In genomic region chr1:192531037-192531703, GRCh38 we compare ENCODE assay signal across 8 cellular contexts. TPM values are rescaled to one million over a fixed set of nuclear protein-coding genes. Genes with fewer than 3 reads are reported as not detected.
DNase-seq lines count a peak whose midpoint lies in the region; ATAC-seq and TF ChIP-seq lines count a peak whose summit lies in the region.
"Not testable (repeated sequence)": the region's sequence is repeated elsewhere in the genome, so short reads cannot be mapped to it uniquely, and the experiment has no call there.

No MANE protein-coding gene starts in this region.

- not testable (repeated sequence) for H3K27me3 Mint-ChIP-seq in activated T-cell treated with anti-CD3 and anti-CD28 coated beads, Interleukin-2, amount 50 U/mL, for 24 hours; effector memory CD8-positive, alpha-beta T cell

- H3K27ac Mint-ChIP-seq in activated T-cell treated with anti-CD3 and anti-CD28 coated beads, Interleukin-2, amount 50 U/mL, for 24 hours = not testable (repeated sequence)
- peak overlapping the region in 1 of 2 donors; percentile 16 for H3K27ac Mint-ChIP-seq in effector memory CD8-positive, alpha-beta T cell

- not testable (repeated sequence) for H3K27me3 ChIP-seq in lung (ENCODE audit: control insufficient read depth, insufficient read depth)

- not testable (repeated sequence) for H3K4me3 Mint-ChIP-seq in activated T-cell treated with anti-CD3 and anti-CD28 coated beads, Interleukin-2, amount 50 U/mL, for 24 hours; effector memory CD8-positive, alpha-beta T cell

- not testable (repeated sequence) for H3K4me3 ChIP-seq in lung

- TF ChIP-seq CTCF in RWPE1 (conservative IDR thresholded peaks at IDR 0.05; ENCODE audit: low read depth); lung (IDR thresholded peaks at IDR 0.05; ENCODE audit: control extremely low read depth, extremely low read depth): not testable (repeated sequence)

- not testable (repeated sequence) for H3K9me3 Mint-ChIP-seq in activated T-cell treated with anti-CD3 and anti-CD28 coated beads, Interleukin-2, amount 50 U/mL, for 24 hours; effector memory CD8-positive, alpha-beta T cell

- H3K9me3 ChIP-seq in lung (ENCODE audit: control insufficient read depth in 2 of 2, insufficient read depth in 1 of 2, low read length in 1 of 2) = not testable (repeated sequence)

- POLR2A ChIA-PET in RWPE1 (lab: Yijun Ruan, JAX; ENCODE audit: low non-redundant PET) = interaction anchor here (0.6 kb wide), 1 partner anchor 385 kb away, joined by 3 read pairs; no protein-coding TSS in a partner anchor

- H3K36me3 Mint-ChIP-seq in activated T-cell treated with anti-CD3 and anti-CD28 coated beads, Interleukin-2, amount 50 U/mL, for 24 hours (ENCODE audit: low read depth); effector memory CD8-positive, alpha-beta T cell (ENCODE audit: insufficient read depth): not testable (repeated sequence)

- H3K27ac ChIP-seq in RWPE1; lung (ENCODE audit: low read depth in 1 of 2, low read length in 1 of 2): not testable (repeated sequence)

- CTCF ChIA-PET in RWPE1 (lab: Yijun Ruan, JAX) = not testable (repeated sequence)

- H3K4me1 ChIP-seq in lung (ENCODE audit: control insufficient read depth in 2 of 2, insufficient read depth in 2 of 2, low read length in 2 of 2) = not testable (repeated sequence)

- not testable (repeated sequence) for H3K36me3 ChIP-seq in lung (ENCODE audit: control insufficient read depth in 2 of 2, insufficient read depth in 2 of 2, low read length in 2 of 2)

- ATAC-seq in GM19463 (IDR thresholded peaks at IDR 0.05; ENCODE audit: unreplicated experiment) (peak; percentile 66), HG03354 (IDR thresholded peaks at IDR 0.05; ENCODE audit: poor library complexity, severe bottlenecking, unreplicated experiment) (peak; percentile 39), lung (ENCODE audit: insufficient read depth, low FRiP score) (peak; percentile 88)
- peak; percentile 89 for ATAC-seq in effector memory CD8-positive, alpha-beta T cell (replicated peaks)

- DNase-seq in AG20443 (ENCODE audit: low spot score) (peak; percentile 80), RWPE1 (ENCODE audit: low spot score) (peak; percentile 92), lung (ENCODE audit: low spot score) (peak; percentile 38)
- DNase-seq in activated T-cell treated with anti-CD3 and anti-CD28 coated beads, Interleukin-2, amount 50 U/mL, for 24 hours = peak; percentile 46
- not testable (repeated sequence) for DNase-seq in effector memory CD8-positive, alpha-beta T cell
- DNase-seq in stimulated activated CD4-positive, alpha-beta T cell treated with anti-CD3 and anti-CD28 coated beads, Interleukin-1b, Interleukin-23, amount 100 ng/mL, for 4 hours (ENCODE audit: low read depth in 2 of 2) = peak; percentile 29 to 37

- 68 to 80% methylated on average over 6 of the region's 6 CpGs for WGBS in lung, 2 donors

- peaks cover 29% of the 10 kb centered on the region for H3K4me1 Mint-ChIP-seq in activated T-cell treated with anti-CD3 and anti-CD28 coated beads, Interleukin-2, amount 50 U/mL, for 24 hours (ENCODE audit: low read depth)
- peaks cover 15 to 26% of the 10 kb centered on the region in 2 donors for H3K4me1 Mint-ChIP-seq in effector memory CD8-positive, alpha-beta T cell (ENCODE audit: low read depth in 2 of 2)

RNA-seq across cellular contexts. Expression of gene RGS1, which starts 44.4 kb away (rescaled TPM):
- total RNA-seq in lung = 10 to 100 TPM in 1 of 2 donors, 1 to 10 TPM in 1; 7.3 to 86.6 TPM
- polyA plus RNA-seq in lung = 10 to 100 TPM in 1 of 2 donors, 1 to 10 TPM in 1; 8.0 to 34.1 TPM

Comparison
In these comparisons a context has a peak if more than half of its experiments do, and no peak if none do; other contexts are left out.
1. ATAC-seq: peak in every context shown above with its lines; median percentile 89 in effector memory CD8-positive, alpha-beta T cell; 88 in lung; 66 in GM19463; 39 in HG03354.